8 cellular contexts compared by ENCODE assay signal in genomic region chr17:40315678-40316570, GRCh38. TPM values are rescaled to one million over a fixed set of nuclear protein-coding genes. Genes with fewer than 3 reads are reported as not detected.
DNase-seq lines count a peak whose midpoint lies in the region; ATAC-seq and TF ChIP-seq lines count a peak whose summit lies in the region.

No MANE protein-coding gene starts in this region.

- H3K79me2 ChIP-seq in GM23248 (ENCODE audit: insufficient read depth): peaks cover 29% of the 10 kb centered on the region

- 53 to 59% methylated on average over 9 of the region's 9 CpGs for WGBS in GM23248 (ENCODE audit: low coverage in 1 of 2, low lambda C conversion rate in 2 of 2, missing lambda C conversion rate in 2 of 2), 2 experiments
- 62 to 63% methylated on average over 3 to 6 of the region's 9 CpGs for WGBS in esophagus squamous epithelium, 2 donors

- peak overlapping the region; percentile 95 for H3K27ac ChIP-seq in GM23248
- peak overlapping the region; percentile 97 for H3K27ac ChIP-seq in RWPE2 (ENCODE audit: poor library complexity, severe bottlenecking)
- H3K27ac ChIP-seq in esophagus squamous epithelium: peak overlapping the region; percentile 84 to 97 (median 92)
- H3K27ac ChIP-seq in rectal smooth muscle tissue (ENCODE audit: low read depth, low read length): peak overlapping the region; percentile 29

- H3K4me1 ChIP-seq in GM23248 (ENCODE audit: insufficient read depth) (peaks cover 66% of the 10 kb centered on the region), RWPE2 (ENCODE audit: insufficient read depth, poor library complexity, severe bottlenecking) (peaks cover 69% of the 10 kb centered on the region), esophagus squamous epithelium (peaks cover 61 to 98% (median 90%) of the 10 kb centered on the region in 3 donors), rectal smooth muscle tissue (ENCODE audit: control insufficient read depth, insufficient read depth, low read length) (peaks cover 60% of the 10 kb centered on the region)

- H3K36me3 ChIP-seq in GM23248 (ENCODE audit: low read depth) (no peaks in the 10 kb centered on the region), RWPE2 (ENCODE audit: low read depth) (no peaks in the 10 kb centered on the region), esophagus squamous epithelium (no peaks in the 10 kb centered on the region), rectal smooth muscle tissue (ENCODE audit: control insufficient read depth, insufficient read depth, low read length) (no peaks in the 10 kb centered on the region)

- H3K9ac ChIP-seq in GM23248 (peak overlapping the region; percentile 96), rectal smooth muscle tissue (ENCODE audit: low read length) (peak overlapping the region; percentile 29)

- in situ Hi-C loops in GM23248 (cut with MboI): no loop called here

- H3K9me3 ChIP-seq in GM23248 (ENCODE audit: low read depth) (no peaks in the 10 kb centered on the region), RWPE2 (ENCODE audit: severe bottlenecking) (no peaks in the 10 kb centered on the region), esophagus squamous epithelium (no peaks in the 10 kb centered on the region)

- ATAC-seq in RWPE2 (ENCODE audit: low read depth): no peak
- no peak for ATAC-seq in HG02763 (IDR thresholded peaks at IDR 0.05; ENCODE audit: unreplicated experiment)
- ATAC-seq in GM19324 (IDR thresholded peaks at IDR 0.05; ENCODE audit: low FRiP score, unreplicated experiment): no peak
- ATAC-seq in GM19035 (IDR thresholded peaks at IDR 0.05; ENCODE audit: unreplicated experiment): no peak

- intact Hi-C loops in esophagus squamous epithelium (cut with DNase I): no loop called here

- TF ChIP-seq POLR2A in esophagus squamous epithelium (IDR thresholded peaks at IDR 0.05): no peak

- no peaks in the 10 kb centered on the region for H3K27me3 ChIP-seq in GM23248 (replicated peaks; ENCODE audit: insufficient read depth)
- no peaks in the 10 kb centered on the region for H3K27me3 ChIP-seq in RWPE2 (ENCODE audit: insufficient read depth, poor library complexity, severe bottlenecking)
- H3K27me3 ChIP-seq in esophagus squamous epithelium: no peaks in the 10 kb centered on the region
- H3K27me3 ChIP-seq in rectal smooth muscle tissue (ENCODE audit: control insufficient read depth, insufficient read depth, low read length): no peaks in the 10 kb centered on the region

- TF ChIP-seq CTCF in RWPE2 (IDR thresholded peaks at IDR 0.05; ENCODE audit: poor library complexity, severe bottlenecking) (no peak), esophagus squamous epithelium (IDR thresholded peaks at IDR 0.05) (no peak)

- DNase-seq in GM23248 (no peak), RWPE2 (ENCODE audit: low spot score) (no peak), esophagus squamous epithelium (lab: John Stamatoyannopoulos, UW) (no peak), NCI-H2107 treated with DMSO at 0.1 percent for 48 hours (lab: John Stamatoyannopoulos, UW; ENCODE audit: unreplicated experiment) (no peak)

- no peaks in the 10 kb centered on the region for H3K9me2 ChIP-seq in GM23248 (ENCODE audit: insufficient read depth)

- no peaks in the 10 kb centered on the region for H4K20me1 ChIP-seq in GM23248 (ENCODE audit: insufficient read depth)

- no peak overlapping the region for H2AFZ ChIP-seq in GM23248

- peaks cover 12% of the 10 kb centered on the region for H3F3A ChIP-seq in GM23248 (ENCODE audit: insufficient read depth)

- H3K4me3 ChIP-seq in GM23248 (no peak overlapping the region), RWPE2 (ENCODE audit: severe bottlenecking) (no peak overlapping the region), esophagus squamous epithelium (peak overlapping the region in 3 of 4 donors; percentile 89 to 96 (median 92)), rectal smooth muscle tissue (ENCODE audit: low read length) (peak overlapping the region; percentile 7)

- H3K4me2 ChIP-seq in GM23248 (ENCODE audit: unreplicated experiment): peak overlapping the region; percentile 51

RNA-seq across cellular contexts. Expression of gene RARA, which starts 6.9 kb away (rescaled TPM):
- total RNA-seq in GM23248 (2014; rRNA removed; shearing (Covaris generic)): 32.2 and 38.9 TPM in 2 replicates
- 23.7 and 24.5 TPM in 2 replicates for polyA plus RNA-seq in GM23248 (2016; fragmentation: Nextera tagmentation; extraction: Ambion mirVana)
- 10 to 100 TPM in 2 of 4 donors, 1 to 10 TPM in 2; 6.7 to 14.2 (median 10.8) TPM for total RNA-seq in esophagus squamous epithelium

RNA-seq across cellular contexts. Expression of gene CDC6, which starts 28.2 kb away (rescaled TPM):
- total RNA-seq in GM23248 (2014; rRNA removed; shearing (Covaris generic)): 12.4 and 13.4 TPM in 2 replicates
- 8.8 and 9.8 TPM in 2 replicates for polyA plus RNA-seq in GM23248 (2016; fragmentation: Nextera tagmentation; extraction: Ambion mirVana)
- 10 to 100 TPM in 2 of 4 donors, 1 to 10 TPM in 2; 2.9 to 17.8 (median 9.8) TPM for total RNA-seq in esophagus squamous epithelium

RNA-seq across cellular contexts. Expression of gene GJD3, which starts 48.6 kb away (rescaled TPM):
- 1.2 TPM in 1 of 2 replicates, not detected in the other for total RNA-seq in GM23248 (2014; rRNA removed; shearing (Covaris generic))
- polyA plus RNA-seq in GM23248 (2016; fragmentation: Nextera tagmentation; extraction: Ambion mirVana): 1.3 and 2.0 TPM in 2 replicates
- 1 to 10 TPM in 1 of 4 donors, under 1 TPM in 2, not detected in 1; 0.38 to 1.7 (median 0.47) TPM for total RNA-seq in esophagus squamous epithelium

Comparison
In these comparisons a context has a peak if more than half of its experiments do, and no peak if none do; other contexts are left out.
1. H3K27ac ChIP-seq: peak in every context shown above with its lines; median percentile 97 in RWPE2; 95 in GM23248; 92 in esophagus squamous epithelium; 29 in rectal smooth muscle tissue.
2. H3K4me3 ChIP-seq: peak in esophagus squamous epithelium (3 of 4) and rectal smooth muscle tissue (single experiment); none in GM23248 (single experiment) and RWPE2 (single experiment).